9 cellular contexts compared by ENCODE assay signal in the genomic region with DNA sequence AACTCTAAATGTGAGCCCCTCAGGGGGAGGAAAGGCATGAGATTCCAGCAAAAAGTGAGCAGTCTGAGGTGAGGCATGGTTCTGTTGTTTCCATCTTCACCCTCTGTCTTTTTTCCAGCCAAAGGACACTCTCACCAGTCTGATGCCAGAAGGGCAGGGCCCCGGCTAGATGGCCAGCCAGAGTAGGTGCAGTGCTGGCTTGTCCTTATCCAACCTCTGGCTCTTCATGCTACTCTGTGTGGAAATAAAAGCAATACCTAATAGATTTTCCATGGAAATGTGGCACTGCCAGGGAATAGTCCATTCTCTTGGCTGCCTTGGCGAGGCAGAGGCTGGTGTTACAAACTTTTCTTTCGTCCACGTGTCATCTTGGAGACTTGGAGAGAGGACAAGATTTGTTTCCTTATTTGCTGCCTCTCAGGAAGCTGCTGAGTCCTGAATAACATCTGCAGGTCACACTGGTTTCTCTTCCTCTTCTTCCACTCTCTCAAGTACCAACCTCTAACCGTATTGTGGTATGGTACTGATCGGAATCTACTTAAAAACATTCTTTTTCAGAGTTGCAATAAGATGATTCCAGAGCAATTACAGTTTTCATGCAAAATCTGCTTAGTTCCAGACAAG. TPM values are rescaled to one million over a fixed set of nuclear protein-coding genes. Genes with fewer than 3 reads are reported as not detected.
DNase-seq lines count a peak whose midpoint lies in the region; ATAC-seq and TF ChIP-seq lines count a peak whose summit lies in the region.
"Had no signal": no experiment of that assay in that cellular context is flagged by ENCODE, and none has a peak within 500 bp of the region (broad histone marks: within the 10 kb centered on the region; RNA-seq: fewer than 3 reads in every experiment).

No MANE protein-coding gene starts in this region.

- WGBS in HUES64 = 96% methylated on average over 6 of the region's 6 CpGs

- no peaks in the 10 kb centered on the region for H3K9me3 ChIP-seq in HUES64 (ENCODE audit: insufficient read depth, low read depth, low read length)
- H3K9me3 ChIP-seq in left ventricle myocardium inferior (replicated peaks) = no peaks in the 10 kb centered on the region

- H3K27me3 ChIP-seq in HUES64 (ENCODE audit: insufficient read depth, low read length) = no peaks in the 10 kb centered on the region
- H3K27me3 ChIP-seq in left ventricle myocardium inferior (ENCODE audit: low read depth) = no peaks in the 10 kb centered on the region
- H3K27me3 ChIP-seq: SJSA1 had no signal

- peak; percentile 88 for ATAC-seq in GM18502 (IDR thresholded peaks at IDR 0.05; ENCODE audit: poor library complexity, unreplicated experiment)
- ATAC-seq in GM21576 (IDR thresholded peaks at IDR 0.05; ENCODE audit: unreplicated experiment) = peak; percentile 90
- ATAC-seq in HG03439 (IDR thresholded peaks at IDR 0.05; ENCODE audit: unreplicated experiment) = no peak

- peak overlapping the region; percentile 16; the same call in 1 of the 2 replicates for H3K9ac ChIP-seq in HUES64 (ENCODE audit: low read depth, low read length)

- no peak overlapping the region for H3K27ac ChIP-seq in HUES64 (ENCODE audit: low read depth, low read length)
- peak overlapping the region; percentile 9 for H3K27ac ChIP-seq in left ventricle myocardium inferior (replicated peaks)
- H3K27ac ChIP-seq: SJSA1 had no signal

- no peak overlapping the region for H3K4me3 ChIP-seq in HUES64 (ENCODE audit: low read length)
- no peak overlapping the region for H3K4me3 ChIP-seq in left ventricle myocardium inferior
- H3K4me3 ChIP-seq: SJSA1 had no signal

- no peaks in the 10 kb centered on the region for H3K4me1 ChIP-seq in HUES64 (ENCODE audit: insufficient read depth, low read length)
- H3K4me1 ChIP-seq in left ventricle myocardium inferior = peaks cover 33% of the 10 kb centered on the region
- H3K4me1 ChIP-seq: SJSA1 had no signal

- intact Hi-C loops in left ventricle myocardium inferior (cut with micrococcal nuclease) = loop anchor here (10.0 kb wide), 1 partner anchor 147 kb away; no protein-coding TSS in a partner anchor

- no peak for TF ChIP-seq CTCF in left ventricle myocardium inferior (IDR thresholded peaks at IDR 0.05; ENCODE audit: borderline replicate concordance)

- DNase-seq in left ventricle myocardium inferior = no peak
- DNase-seq in central memory CD4-positive, alpha-beta T cell = no peak
- DNase-seq in SHP77 (lab: John Stamatoyannopoulos, UW) = no peak
- no peak for DNase-seq in activated CD4-positive, alpha-beta T cell treated with anti-CD3 and anti-CD28 coated beads, Interleukin-2, amount 50 U/mL, for 1 hour

- peaks cover 10% of the 10 kb centered on the region for H3K36me3 ChIP-seq in HUES64 (ENCODE audit: insufficient read depth, low read length)
- H3K36me3 ChIP-seq in left ventricle myocardium inferior = peaks cover 4% of the 10 kb centered on the region

RNA-seq across cellular contexts. Expression of a gene that starts 17.1 kb away (rescaled TPM):
- polyA plus RNA-seq in HUES64 (2013, experiment 1 of 2) = 5.9 TPM
- polyA plus RNA-seq in HUES64 (2013, experiment 2 of 2) = 10.5 TPM
- 0.58 TPM for total RNA-seq in left ventricle myocardium inferior

RNA-seq across cellular contexts. Expression of a gene that starts 24.9 kb away (rescaled TPM):
- polyA plus RNA-seq in HUES64 (2013, experiment 1 of 2) = not detected
- polyA plus RNA-seq in HUES64 (2013, experiment 2 of 2) = not detected
- 0.22 TPM for total RNA-seq in left ventricle myocardium inferior
- total RNA-seq: SJSA1 had no signal

RNA-seq across cellular contexts. Expression of a gene that starts 31.0 kb away (rescaled TPM):
- 107 TPM for polyA plus RNA-seq in HUES64 (2013, experiment 1 of 2)
- polyA plus RNA-seq in HUES64 (2013, experiment 2 of 2) = 103 TPM
- 93.7 TPM for total RNA-seq in left ventricle myocardium inferior

RNA-seq across cellular contexts. Expression of a gene that starts 32.5 kb away (rescaled TPM):
- polyA plus RNA-seq in HUES64 (2013, experiment 1 of 2) = 119 TPM
- polyA plus RNA-seq in HUES64 (2013, experiment 2 of 2) = 110 TPM
- 296 TPM for total RNA-seq in left ventricle myocardium inferior

RNA-seq across cellular contexts. Expression of a gene that starts 32.6 kb away (rescaled TPM):
- 18.0 TPM for polyA plus RNA-seq in HUES64 (2013, experiment 1 of 2)
- polyA plus RNA-seq in HUES64 (2013, experiment 2 of 2) = 15.2 TPM
- total RNA-seq in left ventricle myocardium inferior = 14.2 TPM
